12 cellular contexts compared by ENCODE assay signal in the genomic region with DNA sequence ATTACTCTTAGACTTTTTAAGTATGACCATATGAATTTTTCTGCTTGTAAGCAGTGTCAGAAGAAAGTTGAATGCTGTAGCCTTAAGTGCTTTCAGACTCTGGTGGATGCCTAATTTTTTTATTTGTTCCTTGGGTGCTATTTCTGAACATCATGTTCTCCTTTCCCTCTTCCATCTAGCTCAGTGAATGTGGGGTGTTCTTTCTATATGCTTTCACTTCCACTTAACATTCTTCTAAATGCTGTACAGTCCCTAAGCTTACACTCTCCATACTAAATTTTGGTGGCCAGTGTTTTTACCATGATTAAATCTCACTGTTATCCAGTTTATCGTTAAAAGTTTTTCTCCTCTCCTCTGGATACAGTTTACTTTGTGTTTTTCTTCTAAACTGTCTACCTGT. TPM values are rescaled to one million over a fixed set of nuclear protein-coding genes. Genes with fewer than 3 reads are reported as not detected.
A peak's percentile ranks its signal among the peaks of the same experiment; 100 is the strongest.
DNase-seq lines count a peak whose midpoint lies in the region; ATAC-seq, FAIRE-seq and TF ChIP-seq lines count a peak whose summit lies in the region.
"Had no signal": no experiment of that assay in that cellular context is flagged by ENCODE, and none has a peak within 500 bp of the region (broad histone marks: within the 10 kb centered on the region; RNA-seq: fewer than 3 reads in every experiment).

No MANE protein-coding gene starts in this region.

- intact Hi-C loops in activated CD8-positive, alpha-beta T cell treated with anti-CD3 and anti-CD28 coated beads for 36 hours (cut with micrococcal nuclease), result no loop called here

- peak overlapping the region; percentile 48 for H3K4me3 ChIP-seq in CD8-positive, alpha-beta memory T cell (ENCODE audit: low read length)
- H3K4me3 ChIP-seq: thyroid gland had no signal

- no peak for ATAC-seq in activated CD8-positive, alpha-beta T cell treated with anti-CD3 and anti-CD28 coated beads for 36 hours
- no peak for ATAC-seq in natural killer cell treated with Interleukin-12 subunit alpha and Interleukin-12 subunit beta and Interleukin-15 and Interleukin-18, amount 100 ng/mL, for 72 hours

- no peaks in the 10 kb centered on the region for H3K27me3 ChIP-seq in CD8-positive, alpha-beta memory T cell (ENCODE audit: insufficient read depth, low read length, poor library complexity, severe bottlenecking)
- H3K27me3 ChIP-seq: thyroid gland had no signal

- no peaks in the 10 kb centered on the region for H3K9me3 Mint-ChIP-seq in CD8-positive, alpha-beta memory T cell
- H3K9me3 Mint-ChIP-seq in IgD-negative memory B cell, result no peaks in the 10 kb centered on the region
- peaks cover 16% of the 10 kb centered on the region for H3K9me3 Mint-ChIP-seq in activated CD8-positive, alpha-beta T cell treated with anti-CD3 and anti-CD28 coated beads for 36 hours
- H3K9me3 Mint-ChIP-seq in natural killer cell treated with Interleukin-12 subunit alpha and Interleukin-12 subunit beta and Interleukin-15 and Interleukin-18, amount 100 ng/mL, for 72 hours, result peaks cover 10% of the 10 kb centered on the region

- TF ChIP-seq POLR2A in H54 (IDR thresholded peaks at IDR 0.05; ENCODE audit: low read depth, low read length), result no peak

- CTCF ChIA-PET in CD8-positive, alpha-beta memory T cell (lab: Charles Lee), result interaction anchor here (0.6 to 7.2 kb wide), 3 partner anchors 11 to 151 kb away, joined by 3 to 94 read pairs (median 4); no protein-coding TSS in a partner anchor
- CTCF ChIA-PET in activated CD8-positive, alpha-beta T cell treated with anti-CD3 and anti-CD28 coated beads for 36 hours (lab: Charles Lee), result interaction anchor here (0.8 to 5.5 kb wide), 3 partner anchors 12 to 262 kb away, joined by 3 to 59 read pairs (median 3); no protein-coding TSS in a partner anchor

- no peak for TF ChIP-seq CTCF in activated CD8-positive, alpha-beta T cell treated with anti-CD3 and anti-CD28 coated beads for 36 hours (IDR thresholded peaks at IDR 0.05)

- peaks cover 77 to 90% (median 85%) of the 10 kb centered on the region in 3 donors for H3K4me1 Mint-ChIP-seq in CD8-positive, alpha-beta memory T cell
- H3K4me1 Mint-ChIP-seq in IgD-negative memory B cell, result peaks cover 44 to 68% (median 50%) of the 10 kb centered on the region in 3 donors
- H3K4me1 Mint-ChIP-seq in activated CD8-positive, alpha-beta T cell treated with anti-CD3 and anti-CD28 coated beads for 36 hours (ENCODE audit: low read depth), result peaks cover 65% of the 10 kb centered on the region
- H3K4me1 Mint-ChIP-seq in natural killer cell treated with Interleukin-12 subunit alpha and Interleukin-12 subunit beta and Interleukin-15 and Interleukin-18, amount 100 ng/mL, for 72 hours (ENCODE audit: low read depth in 2 of 2), result peaks cover 69 to 70% of the 10 kb centered on the region in 2 donors

- H3K27ac Mint-ChIP-seq in CD8-positive, alpha-beta memory T cell, result peak overlapping the region; percentile 32 to 98 (median 82)
- H3K27ac Mint-ChIP-seq in IgD-negative memory B cell, result peak overlapping the region; percentile 22 to 99 (median 83)
- peak overlapping the region; percentile 94 for H3K27ac Mint-ChIP-seq in activated CD8-positive, alpha-beta T cell treated with anti-CD3 and anti-CD28 coated beads for 36 hours
- H3K27ac Mint-ChIP-seq in natural killer cell treated with Interleukin-12 subunit alpha and Interleukin-12 subunit beta and Interleukin-15 and Interleukin-18, amount 100 ng/mL, for 72 hours, result peak overlapping the region; percentile 76 to 94

- no peaks in the 10 kb centered on the region for H3K36me3 ChIP-seq in CD8-positive, alpha-beta memory T cell (ENCODE audit: insufficient read depth, low read length)
- H3K36me3 ChIP-seq: thyroid gland had no signal

- FAIRE-seq in H54 (lab: Jason Lieb, UNC), result no peak
- FAIRE-seq: kidney had no signal

- H3K4me1 ChIP-seq in CD8-positive, alpha-beta memory T cell (ENCODE audit: insufficient read depth, low read length), result peaks cover 40% of the 10 kb centered on the region

- H3K27ac ChIP-seq in CD8-positive, alpha-beta memory T cell (ENCODE audit: low read depth, low read length), result no peak overlapping the region
- H3K27ac ChIP-seq in caudate nucleus (ENCODE audit: low read depth, low read length), result no peak overlapping the region
- H3K27ac ChIP-seq: thyroid gland had no signal

- H3K27me3 Mint-ChIP-seq in CD8-positive, alpha-beta memory T cell, result no peaks in the 10 kb centered on the region
- no peaks in the 10 kb centered on the region for H3K27me3 Mint-ChIP-seq in IgD-negative memory B cell
- H3K27me3 Mint-ChIP-seq in activated CD8-positive, alpha-beta T cell treated with anti-CD3 and anti-CD28 coated beads for 36 hours, result no peaks in the 10 kb centered on the region
- H3K27me3 Mint-ChIP-seq in natural killer cell treated with Interleukin-12 subunit alpha and Interleukin-12 subunit beta and Interleukin-15 and Interleukin-18, amount 100 ng/mL, for 72 hours, result no peaks in the 10 kb centered on the region

- POLR2A ChIA-PET in CD8-positive, alpha-beta memory T cell (lab: Charles Lee), result interaction anchor here (0.6 kb wide), 1 partner anchor 13 kb away, joined by 4 read pairs; no protein-coding TSS in a partner anchor
- POLR2A ChIA-PET in activated CD8-positive, alpha-beta T cell treated with anti-CD3 and anti-CD28 coated beads for 36 hours (lab: Charles Lee), result interaction anchor here (0.9 to 1.1 kb wide), 2 partner anchors 158 to 262 kb away, joined by 3 to 4 read pairs; partner anchors contain the start of gene GRSF1

- peaks cover 25 to 68% (median 29%) of the 10 kb centered on the region in 3 donors for H3K36me3 Mint-ChIP-seq in CD8-positive, alpha-beta memory T cell
- H3K36me3 Mint-ChIP-seq in IgD-negative memory B cell, result peaks cover 21% of the 10 kb centered on the region
- peaks cover 59% of the 10 kb centered on the region for H3K36me3 Mint-ChIP-seq in activated CD8-positive, alpha-beta T cell treated with anti-CD3 and anti-CD28 coated beads for 36 hours (ENCODE audit: low read depth)
- H3K36me3 Mint-ChIP-seq in natural killer cell treated with Interleukin-12 subunit alpha and Interleukin-12 subunit beta and Interleukin-15 and Interleukin-18, amount 100 ng/mL, for 72 hours, result peaks cover 40% of the 10 kb centered on the region

- H3K4me3 Mint-ChIP-seq in CD8-positive, alpha-beta memory T cell, result peak overlapping the region; percentile 77 to 98 (median 95)
- H3K4me3 Mint-ChIP-seq in IgD-negative memory B cell, result peak overlapping the region; percentile 97 to 100 (median 98)
- H3K4me3 Mint-ChIP-seq in activated CD8-positive, alpha-beta T cell treated with anti-CD3 and anti-CD28 coated beads for 36 hours, result peak overlapping the region; percentile 94
- H3K4me3 Mint-ChIP-seq in natural killer cell treated with Interleukin-12 subunit alpha and Interleukin-12 subunit beta and Interleukin-15 and Interleukin-18, amount 100 ng/mL, for 72 hours, result peak overlapping the region; percentile 99

- no peak for DNase-seq in CD8-positive, alpha-beta memory T cell
- DNase-seq in activated CD8-positive, alpha-beta T cell treated with anti-CD3 and anti-CD28 coated beads for 36 hours, result no peak
- DNase-seq in natural killer cell treated with Interleukin-12 subunit alpha and Interleukin-12 subunit beta and Interleukin-15 and Interleukin-18, amount 100 ng/mL, for 72 hours (ENCODE audit: low spot score), result no peak
- DNase-seq in H54 (ENCODE audit: insufficient read length, low spot score), result no peak
- no peak for DNase-seq in NCI-H1694 (lab: John Stamatoyannopoulos, UW)
- no peak for DNase-seq in caudate nucleus (lab: John Stamatoyannopoulos, UW)
- DNase-seq: DMS79, kidney, NCI-H226, SHP77 treated with DMSO at 0.1 percent for 48 hours, thyroid gland had no signal

- no peaks in the 10 kb centered on the region for H3K9me3 ChIP-seq in CD8-positive, alpha-beta memory T cell (ENCODE audit: low read length)
- H3K9me3 ChIP-seq: thyroid gland had no signal

RNA-seq across cellular contexts. Expression of gene DCK, which starts 3.6 kb away (rescaled TPM):
- 10 to 100 TPM; 33.8 to 34.8 TPM for total RNA-seq in CD8-positive, alpha-beta memory T cell
- polyA plus RNA-seq in CD8-positive, alpha-beta memory T cell, result 90.8 TPM
- polyA plus RNA-seq in IgD-negative memory B cell, result 112 TPM
- 10 to 100 TPM; 33.6 to 37.2 TPM for total RNA-seq in activated CD8-positive, alpha-beta T cell treated with anti-CD3 and anti-CD28 coated beads for 36 hours
- 10 to 100 TPM; 19.9 to 20.6 TPM for total RNA-seq in natural killer cell treated with Interleukin-12 subunit alpha and Interleukin-12 subunit beta and Interleukin-15 and Interleukin-18, amount 100 ng/mL, for 72 hours
